In the genomic region with DNA sequence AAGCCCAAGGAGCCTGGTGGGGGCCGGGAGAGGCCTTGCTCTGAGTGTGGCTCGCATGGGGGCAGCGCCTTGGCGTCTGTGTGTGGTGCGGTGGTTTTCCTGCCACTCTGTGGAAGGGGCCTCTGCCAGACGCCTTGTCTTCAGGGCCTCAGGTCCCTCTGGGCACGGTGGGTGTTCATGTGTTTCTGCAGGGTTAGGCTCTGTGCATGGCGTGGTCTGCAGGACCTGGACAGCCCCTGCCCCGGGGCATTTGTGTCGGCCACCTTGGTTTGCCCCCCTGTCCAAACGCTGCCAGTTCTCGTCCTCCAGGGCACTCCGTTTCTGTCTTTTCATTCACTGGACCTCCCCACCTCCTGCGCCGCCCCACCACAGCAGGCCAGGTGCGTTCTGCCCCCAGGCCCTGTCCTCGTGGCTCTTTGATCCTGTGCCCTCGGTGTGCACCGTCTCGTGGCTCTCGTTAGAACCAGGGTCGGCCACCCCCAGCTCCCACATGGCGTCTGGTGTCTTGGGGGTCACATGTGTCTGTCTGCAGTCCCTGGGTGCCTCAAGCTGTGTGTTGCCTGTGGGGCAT, we compare ENCODE assay signal across 1 cellular context.
TF ChIP-seq lines count a peak whose summit lies in the region.

No MANE protein-coding gene starts in this region.

TF ChIP-seq in HepG2, 621 proteins besides CTCF, POLR2A, EP300 and RAD21 (continued from another document):
- peak; percentile 32; the same call in 1 of the 2 replicates for TF ChIP-seq HNRNPL (IDR thresholded peaks at IDR 0.05; ENCODE audit: low read depth, low read length)
